Comparison of ENCODE assay signal across 20 cellular contexts in the genomic region with DNA sequence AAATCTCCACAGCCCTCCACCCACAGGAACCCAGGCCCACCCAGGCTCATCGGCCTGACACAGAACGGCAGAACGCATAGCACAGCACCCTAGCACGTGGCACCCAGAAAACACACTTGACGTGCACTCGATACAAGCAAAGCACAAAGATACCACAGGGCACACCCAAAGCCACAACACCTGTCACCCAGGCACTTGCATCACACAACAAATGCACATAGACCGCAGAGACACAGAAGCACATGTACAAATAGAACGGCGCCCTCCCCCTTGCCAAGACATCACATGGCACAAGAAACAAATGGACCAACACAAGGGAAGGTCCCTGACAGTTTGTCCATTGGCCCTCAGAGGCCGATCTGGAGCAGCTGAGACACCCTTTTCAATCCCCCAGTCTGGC.
"Had no signal": no experiment of that assay in that cellular context is flagged by ENCODE, and none has a peak within 500 bp of the region (broad histone marks: within the 10 kb centered on the region; RNA-seq: fewer than 3 reads in every experiment).

No MANE protein-coding gene starts in this region.

- H3K4me3 ChIP-seq: ascending aorta, breast epithelium, gastroesophageal sphincter, heart right ventricle, lung, skin epidermis, suprapubic skin had no signal

- H3K36me3 ChIP-seq: ascending aorta, breast epithelium, gastroesophageal sphincter, heart right ventricle, neutrophil, suprapubic skin had no signal

- H3K4me1 ChIP-seq: ascending aorta, breast epithelium, gastroesophageal sphincter, heart right ventricle, parathyroid adenoma, suprapubic skin had no signal

- H3K9ac ChIP-seq: parathyroid adenoma had no signal

- H3K27ac ChIP-seq: ascending aorta, breast epithelium, gastroesophageal sphincter, heart right ventricle, neutrophil, parathyroid adenoma, skin epidermis, suprapubic skin had no signal

- H3K9me3 ChIP-seq: ascending aorta, breast epithelium, gastroesophageal sphincter, heart right ventricle, neutrophil, suprapubic skin had no signal

- H3K27me3 ChIP-seq: ascending aorta, gastroesophageal sphincter, neutrophil had no signal

- DNase-seq: activated CD4-positive, alpha-beta T cell treated with anti-CD3 and anti-CD28 coated beads, Interleukin-2, amount 50 U/mL, for 4 hours; activated CD4-positive, CD25-positive, alpha-beta regulatory T cell treated with anti-CD3 and anti-CD28 coated beads, Interleukin-2, amount 50 U/mL, for 72 hours; activated naive CD4-positive, alpha-beta T cell treated with anti-CD3 and anti-CD28 coated beads for 36 hours; heart right ventricle; left cardiac atrium; midbrain; naive B cell; retina; stimulated activated CD4-positive, alpha-beta T cell treated with anti-CD3 and anti-CD28 coated beads, Interleukin-4, amount 100 ng/mL, for 4 hours; stimulated activated CD8-positive, alpha-beta memory T cell treated with anti-CD3 and anti-CD28 coated beads, Interleukin-4, amount 100 ng/mL, for 48 hours; T1000; trophoblast cell had no signal
